In the genomic region with DNA sequence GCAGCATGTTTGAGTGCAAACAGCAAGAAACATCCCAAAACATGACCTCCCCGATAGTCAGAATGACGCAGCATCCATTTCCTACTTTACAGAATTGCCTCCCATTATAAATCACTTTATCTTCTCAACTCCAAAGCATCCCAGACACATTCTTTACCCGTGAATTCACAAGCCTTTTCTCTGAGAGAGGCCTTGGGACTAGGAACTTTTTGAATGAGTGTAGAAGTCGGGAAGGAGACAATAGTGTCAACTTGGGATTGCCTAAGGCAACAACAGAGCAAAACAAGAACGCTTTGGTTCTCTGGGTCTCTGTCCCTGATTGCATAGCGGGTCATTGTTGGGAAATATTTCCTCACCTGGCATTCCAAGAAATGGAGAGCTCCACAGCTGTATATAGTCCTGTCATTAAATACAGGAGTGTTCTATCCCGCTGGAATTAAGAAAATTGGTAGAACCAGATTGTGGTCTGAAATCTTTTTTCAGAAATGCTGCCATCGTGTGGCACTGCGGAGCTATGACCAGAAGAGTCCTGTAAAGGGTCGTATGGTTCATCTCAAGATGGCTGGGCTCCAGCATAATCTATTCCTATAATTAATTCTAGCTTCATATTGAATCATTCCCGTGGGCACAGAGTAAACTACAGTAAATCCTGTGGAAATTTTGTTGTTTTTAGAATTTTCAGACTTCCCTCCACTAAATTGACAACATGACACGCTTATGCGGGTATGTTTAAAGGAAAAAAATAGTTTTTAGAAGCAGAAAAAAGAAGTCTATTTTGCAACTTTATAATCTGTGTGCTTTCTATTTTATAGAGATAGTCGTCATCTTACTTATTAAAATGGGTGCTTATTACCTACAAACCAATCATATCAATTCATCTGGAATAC, we compare ENCODE assay signal across 2 cellular contexts.
TF ChIP-seq lines count a peak whose summit lies in the region.

No MANE protein-coding gene starts in this region.

TF ChIP-seq in Ishikawa, 13 proteins besides CTCF, POLR2A, EP300 and RAD21:
- TF ChIP-seq, protein P1, sequence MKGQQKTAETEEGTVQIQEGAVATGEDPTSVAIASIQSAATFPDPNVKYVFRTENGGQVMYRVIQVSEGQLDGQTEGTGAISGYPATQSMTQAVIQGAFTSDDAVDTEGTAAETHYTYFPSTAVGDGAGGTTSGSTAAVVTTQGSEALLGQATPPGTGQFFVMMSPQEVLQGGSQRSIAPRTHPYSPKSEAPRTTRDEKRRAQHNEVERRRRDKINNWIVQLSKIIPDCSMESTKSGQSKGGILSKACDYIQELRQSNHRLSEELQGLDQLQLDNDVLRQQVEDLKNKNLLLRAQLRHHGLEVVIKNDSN (IDR thresholded peaks at IDR 0.05): no peak
- 0 out of 2 replicates have a peak, but pooled peaks have one; percentile 27 for TF ChIP-seq YY1 (IDR thresholded peaks at IDR 0.05; ENCODE audit: low read depth)

TF ChIP-seq in GM12878, 131 proteins besides CTCF, POLR2A, EP300 and RAD21 (continued from another document):
- TF ChIP-seq JUND (IDR thresholded peaks at IDR 0.05; ENCODE audit: low read depth, low read length) (no peak), SMARCA5 (IDR thresholded peaks at IDR 0.05) (no peak), SMAD1 (IDR thresholded peaks at IDR 0.05; ENCODE audit: low read depth, partially characterized antibody) (no peak), SMC3 (IDR thresholded peaks at IDR 0.05; ENCODE audit: borderline replicate concordance, low read length) (peak; percentile 47; the same call in 1 of the 2 replicates)
- TF ChIP-seq, protein P2, sequence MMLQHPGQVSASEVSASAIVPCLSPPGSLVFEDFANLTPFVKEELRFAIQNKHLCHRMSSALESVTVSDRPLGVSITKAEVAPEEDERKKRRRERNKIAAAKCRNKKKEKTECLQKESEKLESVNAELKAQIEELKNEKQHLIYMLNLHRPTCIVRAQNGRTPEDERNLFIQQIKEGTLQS (IDR thresholded peaks at IDR 0.05; ENCODE audit: borderline replicate concordance, extremely low read depth, low read depth, low read length): no peak
- TF ChIP-seq, protein P3, sequence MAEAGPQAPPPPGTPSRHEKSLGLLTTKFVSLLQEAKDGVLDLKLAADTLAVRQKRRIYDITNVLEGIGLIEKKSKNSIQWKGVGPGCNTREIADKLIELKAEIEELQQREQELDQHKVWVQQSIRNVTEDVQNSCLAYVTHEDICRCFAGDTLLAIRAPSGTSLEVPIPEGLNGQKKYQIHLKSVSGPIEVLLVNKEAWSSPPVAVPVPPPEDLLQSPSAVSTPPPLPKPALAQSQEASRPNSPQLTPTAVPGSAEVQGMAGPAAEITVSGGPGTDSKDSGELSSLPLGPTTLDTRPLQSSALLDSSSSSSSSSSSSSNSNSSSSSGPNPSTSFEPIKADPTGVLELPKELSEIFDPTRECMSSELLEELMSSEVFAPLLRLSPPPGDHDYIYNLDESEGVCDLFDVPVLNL (IDR thresholded peaks at IDR 0.05; ENCODE audit: low read depth, low read length): no peak
- TF ChIP-seq, protein P4, sequence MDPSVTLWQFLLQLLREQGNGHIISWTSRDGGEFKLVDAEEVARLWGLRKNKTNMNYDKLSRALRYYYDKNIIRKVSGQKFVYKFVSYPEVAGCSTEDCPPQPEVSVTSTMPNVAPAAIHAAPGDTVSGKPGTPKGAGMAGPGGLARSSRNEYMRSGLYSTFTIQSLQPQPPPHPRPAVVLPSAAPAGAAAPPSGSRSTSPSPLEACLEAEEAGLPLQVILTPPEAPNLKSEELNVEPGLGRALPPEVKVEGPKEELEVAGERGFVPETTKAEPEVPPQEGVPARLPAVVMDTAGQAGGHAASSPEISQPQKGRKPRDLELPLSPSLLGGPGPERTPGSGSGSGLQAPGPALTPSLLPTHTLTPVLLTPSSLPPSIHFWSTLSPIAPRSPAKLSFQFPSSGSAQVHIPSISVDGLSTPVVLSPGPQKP (IDR thresholded peaks at IDR 0.05; ENCODE audit: low read depth, low read length): no peak
